ENCODE assay signal across 16 cellular contexts in the genomic region with DNA sequence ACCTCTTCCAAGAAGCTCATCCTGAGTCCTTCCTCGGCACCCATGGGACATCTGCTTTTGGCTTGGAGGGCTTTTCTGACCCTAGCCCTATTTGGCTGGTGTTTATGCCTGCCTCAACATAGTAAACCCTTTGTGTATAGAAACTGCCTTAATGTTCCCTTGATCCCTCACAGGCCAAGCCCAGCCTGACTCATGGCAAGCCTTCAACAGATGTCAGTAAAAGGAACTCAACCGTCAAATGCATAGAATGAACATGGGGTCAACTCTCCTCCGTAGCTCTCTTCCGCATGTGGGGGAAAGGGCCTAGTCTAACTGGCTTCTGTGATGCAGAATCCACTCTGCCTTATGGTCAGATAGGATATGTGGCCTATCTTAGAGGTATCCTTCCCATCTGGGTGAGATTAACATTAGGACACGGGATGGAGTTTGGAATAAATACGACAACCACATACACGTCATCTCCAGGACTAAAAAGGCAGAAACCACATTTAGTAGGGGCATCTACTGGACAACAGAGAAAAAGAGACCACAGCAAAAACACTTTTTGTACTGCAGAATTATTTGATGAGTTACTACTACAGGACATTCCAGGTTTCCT. TPM values are rescaled to one million over a fixed set of nuclear protein-coding genes. Genes with fewer than 3 reads are reported as not detected.
DNase-seq lines count a peak whose midpoint lies in the region; ATAC-seq and TF ChIP-seq lines count a peak whose summit lies in the region.
"Had no signal": no experiment of that assay in that cellular context is flagged by ENCODE, and none has a peak within 500 bp of the region (broad histone marks: within the 10 kb centered on the region; RNA-seq: fewer than 3 reads in every experiment).

No MANE protein-coding gene starts in this region.

- peaks cover 6% of the 10 kb centered on the region; the same call in 1 of the 2 replicates for H3K79me2 ChIP-seq in GM23248 (ENCODE audit: insufficient read depth)

- ATAC-seq in RWPE2 (ENCODE audit: low read depth) (no peak), GM19023 (IDR thresholded peaks at IDR 0.05; ENCODE audit: unreplicated experiment) (no peak)

- H3K4me3 Mint-ChIP-seq in osteocyte (ENCODE audit: unreplicated experiment) = no peak overlapping the region

- H3K4me1 ChIP-seq in GM23248 (ENCODE audit: insufficient read depth) (peaks cover 28% of the 10 kb centered on the region), RWPE2 (ENCODE audit: insufficient read depth, poor library complexity, severe bottlenecking) (peaks cover 29% of the 10 kb centered on the region)

- H3K27me3 Mint-ChIP-seq in osteocyte (ENCODE audit: unreplicated experiment) = no peaks in the 10 kb centered on the region

- WGBS in GM23248 (ENCODE audit: low coverage in 1 of 2, low lambda C conversion rate in 2 of 2, missing lambda C conversion rate in 2 of 2), 2 experiments = 94% methylated on average over 7 of the region's 7 CpGs

- no peak overlapping the region for H3K9ac ChIP-seq in GM23248

- H3K4me3 ChIP-seq in GM23248 = no peak overlapping the region
- no peak overlapping the region for H3K4me3 ChIP-seq in RWPE2 (ENCODE audit: severe bottlenecking)
- H3K4me3 ChIP-seq: mucosa of descending colon had no signal

- H4K20me1 ChIP-seq in GM23248 (ENCODE audit: insufficient read depth) = no peaks in the 10 kb centered on the region

- H3K36me3 ChIP-seq in GM23248 (ENCODE audit: low read depth) = no peaks in the 10 kb centered on the region
- no peaks in the 10 kb centered on the region for H3K36me3 ChIP-seq in RWPE2 (ENCODE audit: low read depth)
- H3K36me3 ChIP-seq: thoracic aorta had no signal

- H3K9me2 ChIP-seq in GM23248 (ENCODE audit: insufficient read depth) = no peaks in the 10 kb centered on the region

- peak overlapping the region; percentile 86 for H3K27ac Mint-ChIP-seq in osteocyte (ENCODE audit: unreplicated experiment)

- H3K4me2 ChIP-seq in GM23248 (ENCODE audit: unreplicated experiment) = no peak overlapping the region

- H3K9me3 ChIP-seq in GM23248 (ENCODE audit: low read depth) = no peaks in the 10 kb centered on the region
- H3K9me3 ChIP-seq in RWPE2 (ENCODE audit: severe bottlenecking) = no peaks in the 10 kb centered on the region
- H3K9me3 ChIP-seq: mucosa of descending colon, thoracic aorta had no signal

- peaks cover 36% of the 10 kb centered on the region for H3K4me1 Mint-ChIP-seq in osteocyte (ENCODE audit: unreplicated experiment)

- H3K27me3 ChIP-seq in GM23248 (replicated peaks; ENCODE audit: insufficient read depth) (no peaks in the 10 kb centered on the region), RWPE2 (ENCODE audit: insufficient read depth, poor library complexity, severe bottlenecking) (no peaks in the 10 kb centered on the region)

- no peaks in the 10 kb centered on the region for H3K36me3 Mint-ChIP-seq in osteocyte (ENCODE audit: unreplicated experiment)

- peak overlapping the region; percentile 85; the same call in 1 of the 2 replicates for H2AFZ ChIP-seq in GM23248

- DNase-seq in GM23248 (no peak), RWPE2 (ENCODE audit: low spot score) (no peak), epithelial cell of prostate (ENCODE audit: low read depth, low spot score) (peak; percentile 37), osteocyte (ENCODE audit: extremely low spot score, unreplicated experiment) (no peak), NCI-H2196 (lab: John Stamatoyannopoulos, UW; ENCODE audit: unreplicated experiment) (no peak)
- no peak for DNase-seq in activated naive CD4-positive, alpha-beta T cell treated with Interleukin-2 at 50 U/mL for 16 hours
- DNase-seq: activated CD8-positive, alpha-beta memory T cell treated with anti-CD3 and anti-CD28 coated beads, Interleukin-2, amount 50 U/mL, for 48 hours; amniotic stem cell; HFFc6; KG1; mucosa of descending colon; NCI-H1105 treated with DMSO at 0.1 percent for 48 hours; NCI-H2227 treated with DMSO at 0.1 percent for 48 hours had no signal

- no peaks in the 10 kb centered on the region for H3K9me3 Mint-ChIP-seq in osteocyte (ENCODE audit: unreplicated experiment)
- H3K9me3 Mint-ChIP-seq: HFFc6 had no signal

- no peak for TF ChIP-seq CTCF in RWPE2 (IDR thresholded peaks at IDR 0.05; ENCODE audit: poor library complexity, severe bottlenecking)
- TF ChIP-seq CTCF in osteocyte (IDR thresholded peaks at IDR 0.05) = no peak

- H3F3A ChIP-seq in GM23248 (ENCODE audit: insufficient read depth) = peaks cover 18% of the 10 kb centered on the region

- H3K27ac ChIP-seq in GM23248 (no peak overlapping the region), RWPE2 (ENCODE audit: poor library complexity, severe bottlenecking) (peak overlapping the region; percentile 68), epithelial cell of prostate (peak overlapping the region; percentile 97)
- H3K27ac ChIP-seq: C4-2B had no signal

- in situ Hi-C loops in GM23248 (cut with MboI) = no loop called here

RNA-seq across cellular contexts. Expression of a gene that starts 2.5 kb away (rescaled TPM):
- 10.8 and 13.7 TPM in 2 replicates for total RNA-seq in GM23248 (2014; rRNA removed; shearing (Covaris generic))
- polyA plus RNA-seq in GM23248 (2016; fragmentation: Nextera tagmentation; extraction: Ambion mirVana) = 3.8 and 4.5 TPM in 2 replicates
- total RNA-seq in osteocyte = 16.6 and 21.4 TPM in 2 replicates
